Comparison of ENCODE assay signal across 18 cellular contexts in the genomic region with DNA sequence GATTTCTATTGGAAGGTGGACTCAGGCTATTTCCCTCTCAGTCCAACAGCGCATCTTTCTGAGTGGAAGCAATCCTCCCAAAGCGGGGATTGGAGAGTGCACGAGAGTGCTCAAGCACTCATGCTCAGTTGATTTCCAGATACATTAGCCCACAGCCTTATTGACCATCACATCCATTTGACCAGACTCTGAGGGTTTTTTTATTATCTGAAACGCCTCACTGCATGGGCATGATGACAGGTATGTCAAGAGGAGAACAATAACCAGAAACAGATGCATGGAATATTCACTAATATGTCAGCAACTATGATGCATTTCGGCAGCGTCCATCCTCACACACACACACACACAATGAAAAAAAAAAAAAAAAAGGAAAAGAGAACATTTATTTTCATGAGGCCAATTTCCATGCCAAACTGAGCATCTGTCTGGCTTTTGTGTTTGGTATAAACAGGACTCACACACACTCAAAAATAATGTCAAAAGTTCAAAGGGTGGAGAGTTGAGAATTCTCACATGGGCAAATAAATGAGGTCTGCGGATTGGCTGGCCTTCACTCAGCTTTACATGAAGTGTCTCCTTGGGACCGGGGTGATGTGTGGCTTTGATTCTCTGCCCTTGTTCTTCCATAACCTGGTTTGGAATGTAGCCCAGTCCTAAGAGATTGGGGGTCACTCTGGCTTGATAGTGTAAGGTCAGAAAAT.
"Had no signal": no experiment of that assay in that cellular context is flagged by ENCODE, and none has a peak within 500 bp of the region (broad histone marks: within the 10 kb centered on the region; RNA-seq: fewer than 3 reads in every experiment).

No MANE protein-coding gene starts in this region.

- DNase-seq: erythroblast; glutamatergic neuron; islet precursor cell; left lung; lower lobe of right lung; mesenchymal stem cell; naive B cell; nephron progenitor cell; psoas muscle; small intestine; stimulated activated CD4-positive, alpha-beta T cell treated with anti-CD3 and anti-CD28 coated beads, Interleukin-12 subunit alpha, Interleukin-12 subunit beta, amount 100 ng/mL, for 4 hours; stimulated activated naive CD4-positive, alpha-beta T cell; stomach; substantia nigra; transverse colon had no signal

- ATAC-seq: left lung, lower lobe of right lung, psoas muscle had no signal

- H3K4me3 ChIP-seq: left lung, lower lobe of right lung, psoas muscle, right atrium auricular region, stomach, thoracic aorta, transverse colon had no signal

- H3K27me3 ChIP-seq: right atrium auricular region, stomach, transverse colon had no signal

- H3K36me3 ChIP-seq: left lung, lower lobe of right lung, neutrophil, right atrium auricular region, stomach, thoracic aorta, transverse colon had no signal

- H3K27ac ChIP-seq: left lung, lower lobe of right lung, neutrophil, psoas muscle, right atrium auricular region, stomach, thoracic aorta, transverse colon had no signal

- H3K9me3 ChIP-seq: left lung, lower lobe of right lung, neutrophil, psoas muscle, right atrium auricular region, stomach, thoracic aorta, transverse colon had no signal

- H3K4me1 ChIP-seq: psoas muscle, stomach had no signal
